ENCODE assay signal across 11 cellular contexts in the genomic region with DNA sequence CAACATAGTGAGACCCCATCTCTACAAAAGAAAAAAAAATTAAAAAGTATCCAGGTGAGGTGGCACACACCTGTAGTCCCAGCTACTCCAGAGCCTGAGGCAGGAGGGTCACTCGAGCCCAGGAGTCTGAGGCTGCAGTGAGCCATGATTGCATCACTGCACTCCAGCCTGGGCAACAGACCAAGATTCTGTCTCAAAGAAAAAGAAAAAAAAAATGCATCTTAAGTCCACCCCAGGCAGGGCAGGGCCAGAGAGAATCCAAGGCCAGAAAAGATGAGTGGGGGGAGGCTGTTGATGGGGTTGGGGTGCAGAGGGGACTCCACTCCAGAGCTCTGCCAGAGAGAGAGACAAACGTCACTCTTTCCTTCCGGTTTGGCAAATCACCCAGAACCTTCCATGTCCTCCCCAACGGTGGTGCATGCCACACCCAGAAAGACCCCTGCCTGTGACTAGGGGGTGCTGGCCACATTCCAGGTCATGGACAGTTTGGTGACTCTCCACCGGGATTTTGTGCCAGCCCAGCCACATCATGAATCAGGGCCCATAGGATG. TPM values are rescaled to one million over a fixed set of nuclear protein-coding genes. Genes with fewer than 3 reads are reported as not detected.
DNase-seq lines count a peak whose midpoint lies in the region; ATAC-seq, FAIRE-seq and TF ChIP-seq lines count a peak whose summit lies in the region.
"Had no signal": no experiment of that assay in that cellular context is flagged by ENCODE, and none has a peak within 500 bp of the region (broad histone marks: within the 10 kb centered on the region; RNA-seq: fewer than 3 reads in every experiment).

No MANE protein-coding gene starts in this region.

- H3K27me3 ChIP-seq in left ventricle myocardium inferior (ENCODE audit: low read depth) (peaks cover 6% of the 10 kb centered on the region), astrocyte (ENCODE audit: insufficient read depth, low read length) (peaks cover 16% of the 10 kb centered on the region), gastrocnemius medialis (peaks cover 0 to 9% (median 3%) of the 10 kb centered on the region in 3 donors)
- H3K27me3 ChIP-seq: BLaER1 treated with 17β-estradiol and CSF1 and Interleukin-3, amounts not matched to agents 10 nM and 100 nM had no signal

- H3K9me3 Mint-ChIP-seq in astrocyte (ENCODE audit: unreplicated experiment) = peaks cover 2% of the 10 kb centered on the region
- H3K9me3 Mint-ChIP-seq in activated T-cell treated with anti-CD3 and anti-CD28 coated beads, Interleukin-2, amount 50 U/mL, for 72 hours = no peaks in the 10 kb centered on the region
- H3K9me3 Mint-ChIP-seq: naive B cell had no signal

- no peak overlapping the region for H2AFZ ChIP-seq in astrocyte (ENCODE audit: low read depth, low read length)

- TF ChIP-seq POLR2A in gastrocnemius medialis (IDR thresholded peaks at IDR 0.05) = no peak

- TF ChIP-seq CTCF in left ventricle myocardium inferior (IDR thresholded peaks at IDR 0.05; ENCODE audit: borderline replicate concordance) = no peak
- TF ChIP-seq CTCF in astrocyte (IDR thresholded peaks at IDR 0.05; ENCODE audit: insufficient read depth, low read depth, low read length) = no peak
- TF ChIP-seq CTCF in gastrocnemius medialis (IDR thresholded peaks at IDR 0.05 in 4 of 5, conservative IDR thresholded peaks at IDR 0.05 in 1 of 5) = no peak

- peaks cover 15% of the 10 kb centered on the region for H3K27me3 Mint-ChIP-seq in astrocyte (ENCODE audit: low read depth, unreplicated experiment)
- H3K27me3 Mint-ChIP-seq in activated T-cell treated with anti-CD3 and anti-CD28 coated beads, Interleukin-2, amount 50 U/mL, for 72 hours (ENCODE audit: low read depth) = no peaks in the 10 kb centered on the region

- peak; percentile 38 to 59 for ATAC-seq in left cardiac atrium
- ATAC-seq in left colon = peak; percentile 44
- no peak for ATAC-seq in gastrocnemius medialis
- ATAC-seq in GM19351 (IDR thresholded peaks at IDR 0.05; ENCODE audit: unreplicated experiment) = no peak
- no peak for ATAC-seq in stimulated activated naive CD8-positive, alpha-beta T cell treated with anti-CD3 and anti-CD28 coated beads, Interleukin-15, Interleukin-2, amounts not matched to agents 100 U/mL and 50 U/mL, for 24 hours
- ATAC-seq in activated T-cell treated with anti-CD3 and anti-CD28 coated beads, Interleukin-2, amount 50 U/mL, for 72 hours (replicated peaks in 1 of 2) = no peak

- H4K20me1 ChIP-seq in astrocyte (ENCODE audit: insufficient read depth, low read length) = no peaks in the 10 kb centered on the region
- H4K20me1 ChIP-seq: BLaER1 treated with 17β-estradiol and CSF1 and Interleukin-3, amounts not matched to agents 10 nM and 100 nM had no signal

- H3K27ac ChIP-seq in left ventricle myocardium inferior (replicated peaks) = no peak overlapping the region
- H3K27ac ChIP-seq in astrocyte (ENCODE audit: low read depth, low read length) = no peak overlapping the region
- no peak overlapping the region for H3K27ac ChIP-seq in gastrocnemius medialis
- H3K27ac ChIP-seq: BLaER1 treated with 17β-estradiol and CSF1 and Interleukin-3, amounts not matched to agents 10 nM and 100 nM; KMS-11 had no signal

- H3K36me3 Mint-ChIP-seq in astrocyte (ENCODE audit: low read depth, unreplicated experiment) = no peaks in the 10 kb centered on the region
- H3K36me3 Mint-ChIP-seq in activated T-cell treated with anti-CD3 and anti-CD28 coated beads, Interleukin-2, amount 50 U/mL, for 72 hours (ENCODE audit: insufficient read depth in 2 of 2) = no peaks in the 10 kb centered on the region
- H3K36me3 Mint-ChIP-seq: naive B cell had no signal

- H3K9me3 ChIP-seq in left ventricle myocardium inferior (replicated peaks) = no peaks in the 10 kb centered on the region
- H3K9me3 ChIP-seq in astrocyte (ENCODE audit: insufficient read depth, low read depth, low read length) = no peaks in the 10 kb centered on the region
- H3K9me3 ChIP-seq in gastrocnemius medialis = no peaks in the 10 kb centered on the region
- H3K9me3 ChIP-seq: BLaER1 treated with 17β-estradiol and CSF1 and Interleukin-3, amounts not matched to agents 10 nM and 100 nM had no signal

- no peak overlapping the region for H3K4me2 ChIP-seq in astrocyte (ENCODE audit: low read length)
- H3K4me2 ChIP-seq: KMS-11 had no signal

- FAIRE-seq in astrocyte (lab: Jason Lieb, UNC) = no peak

- intact Hi-C loops in left cardiac atrium (cut with DNase I) = no loop called here
- intact Hi-C loops in left ventricle myocardium inferior (cut with micrococcal nuclease) = no loop called here
- intact Hi-C loops in left colon (cut with DNase I, micrococcal nuclease) = no loop called here
- intact Hi-C loops in gastrocnemius medialis (cut with DNase I; ENCODE audit: low total_unique reads) = no loop called here

- no peaks in the 10 kb centered on the region for H3K36me3 ChIP-seq in left ventricle myocardium inferior
- no peaks in the 10 kb centered on the region for H3K36me3 ChIP-seq in astrocyte (ENCODE audit: insufficient read depth, low read length)
- no peaks in the 10 kb centered on the region for H3K36me3 ChIP-seq in gastrocnemius medialis
- H3K36me3 ChIP-seq: BLaER1 treated with 17β-estradiol and CSF1 and Interleukin-3, amounts not matched to agents 10 nM and 100 nM had no signal

- H3K4me1 Mint-ChIP-seq in astrocyte (ENCODE audit: low read depth, unreplicated experiment) = peaks cover 2% of the 10 kb centered on the region
- peaks cover 4% of the 10 kb centered on the region for H3K4me1 Mint-ChIP-seq in activated T-cell treated with anti-CD3 and anti-CD28 coated beads, Interleukin-2, amount 50 U/mL, for 72 hours (ENCODE audit: low read depth)
- H3K4me1 Mint-ChIP-seq: naive B cell had no signal

- H3K4me3 ChIP-seq in left ventricle myocardium inferior = no peak overlapping the region
- no peak overlapping the region for H3K4me3 ChIP-seq in astrocyte (ENCODE audit: insufficient read depth, low read depth, low read length)
- no peak overlapping the region for H3K4me3 ChIP-seq in gastrocnemius medialis
- H3K4me3 ChIP-seq: BLaER1 treated with 17β-estradiol and CSF1 and Interleukin-3, amounts not matched to agents 10 nM and 100 nM had no signal

- H3K79me2 ChIP-seq in astrocyte (ENCODE audit: insufficient read depth, low read length) = no peaks in the 10 kb centered on the region

- in situ Hi-C loops in gastrocnemius medialis (cut with MboI; ENCODE audit: low sequenced_read_pairs in 4 of 4) = no loop called here

- peak; percentile 52 for DNase-seq in left cardiac atrium
- no peak for DNase-seq in left ventricle myocardium inferior
- peak; percentile 46 for DNase-seq in astrocyte (ENCODE audit: low read depth)
- peak; percentile 55 to 56 for DNase-seq in left colon
- DNase-seq in gastrocnemius medialis = no peak
- no peak for DNase-seq in stimulated activated naive CD8-positive, alpha-beta T cell treated with anti-CD3 and anti-CD28 coated beads, Interleukin-15, Interleukin-2, amounts not matched to agents 100 U/mL and 50 U/mL, for 24 hours
- no peak for DNase-seq in activated T-cell treated with anti-CD3 and anti-CD28 coated beads, Interleukin-2, amount 50 U/mL, for 72 hours
- DNase-seq: naive B cell had no signal

- no peak overlapping the region for H3K4me3 Mint-ChIP-seq in astrocyte (ENCODE audit: unreplicated experiment)
- H3K4me3 Mint-ChIP-seq in activated T-cell treated with anti-CD3 and anti-CD28 coated beads, Interleukin-2, amount 50 U/mL, for 72 hours = no peak overlapping the region

- no peak overlapping the region for H3K9ac ChIP-seq in astrocyte (ENCODE audit: low read length)
- H3K9ac ChIP-seq: BLaER1 treated with 17β-estradiol and CSF1 and Interleukin-3, amounts not matched to agents 10 nM and 100 nM; KMS-11 had no signal

- peak overlapping the region; percentile 83 for H3K27ac Mint-ChIP-seq in astrocyte (ENCODE audit: unreplicated experiment)
- no peak overlapping the region for H3K27ac Mint-ChIP-seq in activated T-cell treated with anti-CD3 and anti-CD28 coated beads, Interleukin-2, amount 50 U/mL, for 72 hours
- H3K27ac Mint-ChIP-seq: naive B cell had no signal

- no peaks in the 10 kb centered on the region for H3K4me1 ChIP-seq in left ventricle myocardium inferior
- no peaks in the 10 kb centered on the region for H3K4me1 ChIP-seq in astrocyte (ENCODE audit: insufficient read depth, low read length)
- no peaks in the 10 kb centered on the region for H3K4me1 ChIP-seq in gastrocnemius medialis

RNA-seq across cellular contexts. Expression of a gene that starts 0.4 kb away (rescaled TPM):
- total RNA-seq in left cardiac atrium (not detected), left ventricle myocardium inferior (not detected), astrocyte (0.14 and 0.84 TPM in 2 replicates), left colon (100 to 1,000 TPM; 224 to 253 TPM), gastrocnemius medialis (under 1 TPM in 1 of 4 donors, not detected in 3; 0.32 TPM)
- total RNA-seq in activated T-cell treated with anti-CD3 and anti-CD28 coated beads, Interleukin-2, amount 50 U/mL, for 72 hours = 1 to 10 TPM; 1.7 to 3.6 TPM

RNA-seq across cellular contexts. Expression of a gene that starts 11.3 kb away (rescaled TPM):
- total RNA-seq in left cardiac atrium (not detected), left ventricle myocardium inferior (not detected), astrocyte (0.09 TPM in 1 of 2 replicates, not detected in the other), left colon (10 to 100 TPM; 61.6 to 74.8 TPM), gastrocnemius medialis (under 1 TPM in 1 of 4 donors, not detected in 3; 0.29 TPM)
- under 1 TPM in 1 of 2 donors, not detected in 1; 0.21 TPM for total RNA-seq in activated T-cell treated with anti-CD3 and anti-CD28 coated beads, Interleukin-2, amount 50 U/mL, for 72 hours

RNA-seq across cellular contexts. Expression of a gene that starts 19.5 kb away (rescaled TPM):
- total RNA-seq in left cardiac atrium (not detected), left ventricle myocardium inferior (not detected), astrocyte (0.30 and 0.41 TPM in 2 replicates), left colon (not detected), gastrocnemius medialis (not detected)
- total RNA-seq in activated T-cell treated with anti-CD3 and anti-CD28 coated beads, Interleukin-2, amount 50 U/mL, for 72 hours = 1 to 10 TPM in 1 of 2 donors, under 1 TPM in 1; 0.44 to 1.7 TPM

RNA-seq across cellular contexts. Expression of a gene that starts 46.0 kb away (rescaled TPM):
- total RNA-seq in left cardiac atrium (10 to 100 TPM; 28.7 to 29.6 TPM), left ventricle myocardium inferior (22.8 TPM), astrocyte (0.62 and 0.66 TPM in 2 replicates), left colon (1 to 10 TPM; 1.2 to 1.7 TPM), gastrocnemius medialis (not detected)
- total RNA-seq in activated T-cell treated with anti-CD3 and anti-CD28 coated beads, Interleukin-2, amount 50 U/mL, for 72 hours = 1 to 10 TPM; 2.7 to 3.7 TPM

RNA-seq across cellular contexts. Expression of a gene that starts 52.8 kb away (rescaled TPM):
- total RNA-seq in left cardiac atrium (100 to 1,000 TPM; 503 to 537 TPM), left ventricle myocardium inferior (590 TPM), astrocyte (286 and 305 TPM in 2 replicates), left colon (100 to 1,000 TPM; 175 to 187 TPM), gastrocnemius medialis (100 to 1,000 TPM; 190 to 349 (median 221) TPM)
- total RNA-seq in activated T-cell treated with anti-CD3 and anti-CD28 coated beads, Interleukin-2, amount 50 U/mL, for 72 hours = 100 to 1,000 TPM; 158 to 174 TPM

Comparison
In these comparisons a context has a peak if more than half of its experiments do, and no peak if none do; other contexts are left out.
1. DNase-seq: peak in left cardiac atrium (single experiment), astrocyte (single experiment) and left colon (2 of 2); none in left ventricle myocardium inferior (single experiment), gastrocnemius medialis (0 of 2), stimulated activated naive CD8-positive, alpha-beta T cell treated with anti-CD3 and anti-CD28 coated beads, Interleukin-15, Interleukin-2, amounts not matched to agents 100 U/mL and 50 U/mL, for 24 hours (single experiment) and activated T-cell treated with anti-CD3 and anti-CD28 coated beads, Interleukin-2, amount 50 U/mL, for 72 hours (0 of 2).
2. ATAC-seq: peak in left cardiac atrium (2 of 2) and left colon (single experiment); none in gastrocnemius medialis (0 of 2), GM19351 (single experiment), stimulated activated naive CD8-positive, alpha-beta T cell treated with anti-CD3 and anti-CD28 coated beads, Interleukin-15, Interleukin-2, amounts not matched to agents 100 U/mL and 50 U/mL, for 24 hours (single experiment) and activated T-cell treated with anti-CD3 and anti-CD28 coated beads, Interleukin-2, amount 50 U/mL, for 72 hours (0 of 2).
3. RNA of a gene that starts 0.4 kb away (total RNA-seq): 224 to 253 TPM in left colon; 1.7 to 3.6 TPM in activated T-cell treated with anti-CD3 and anti-CD28 coated beads, Interleukin-2, amount 50 U/mL, for 72 hours, 0.14 to 0.84 TPM in astrocyte, 0.32 TPM in gastrocnemius medialis, not detected in left cardiac atrium and not detected in left ventricle myocardium inferior (single experiment); every median in the first group is over 10 times any median in the second.
4. RNA of a gene that starts 11.3 kb away (total RNA-seq): 61.6 to 74.8 TPM in left colon; 0.21 TPM in activated T-cell treated with anti-CD3 and anti-CD28 coated beads, Interleukin-2, amount 50 U/mL, for 72 hours, 0.29 TPM in gastrocnemius medialis, 0.09 TPM in astrocyte, not detected in left cardiac atrium and not detected in left ventricle myocardium inferior (single experiment); every median in the first group is over 10 times any median in the second.